19 cellular contexts compared by ENCODE assay signal in genomic region chr11:8091671-8092070, GRCh38. TPM values are rescaled to one million over a fixed set of nuclear protein-coding genes. Genes with fewer than 3 reads are reported as not detected.
A peak's percentile ranks its signal among the peaks of the same experiment; 100 is the strongest.
DNase-seq lines count a peak whose midpoint lies in the region; ATAC-seq and TF ChIP-seq lines count a peak whose summit lies in the region.
"Had no signal": no experiment of that assay in that cellular context is flagged by ENCODE, and none has a peak within 500 bp of the region (broad histone marks: within the 10 kb centered on the region; RNA-seq: fewer than 3 reads in every experiment).

No MANE protein-coding gene starts in this region.

- H4K20me1 ChIP-seq in BLaER1 = peaks cover 19% of the 10 kb centered on the region

- H3K4me3 ChIP-seq in BLaER1 (no peak overlapping the region), colonic mucosa (no peak overlapping the region)

- H3K4me1 ChIP-seq in BLaER1 (peaks cover 75% of the 10 kb centered on the region), colonic mucosa (no peaks in the 10 kb centered on the region)

- intact Hi-C loops in sciatic nerve (cut with DNase I) = loop anchor here (5.0 kb wide), 1 partner anchor 59 kb away; no protein-coding TSS in a partner anchor
- intact Hi-C loops in colonic mucosa (cut with DNase I) = loop anchor here (2.0 to 10.0 kb wide), 3 partner anchors 85 to 987 kb away; no protein-coding TSS in a partner anchor

- H3K4me1 Mint-ChIP-seq in glutamatergic neuron (ENCODE audit: low read depth, unreplicated experiment) = peaks cover 4% of the 10 kb centered on the region

- peak; percentile 17 for DNase-seq in activated CD4-positive, CD25-positive, alpha-beta regulatory T cell treated with anti-CD3 and anti-CD28 coated beads, Interleukin-2, amount 50 U/mL, for 72 hours
- DNase-seq in activated CD4-positive, CD25-positive, alpha-beta regulatory T cell (lab: John Stamatoyannopoulos, UW) = no peak
- no peak for DNase-seq in glutamatergic neuron
- peak; percentile 44 for DNase-seq in sciatic nerve (ENCODE audit: low spot score)
- no peak for DNase-seq in left lobe of liver (ENCODE audit: low spot score)
- no peak for DNase-seq in colonic mucosa
- DNase-seq in AG08395 (ENCODE audit: low spot score) = no peak
- DNase-seq: 8988T; CD4-positive, CD25-positive, alpha-beta regulatory T cell; COR-L47; GDM1; H7; NCI-H1417; NCI-H2227 treated with DMSO at 0.1 percent for 48 hours; NCI-H510A treated with DMSO at 0.1 percent for 48 hours; NCI-H82 had no signal

- peaks cover 9% of the 10 kb centered on the region for H3K9me3 Mint-ChIP-seq in glutamatergic neuron (ENCODE audit: unreplicated experiment)
- H3K9me3 Mint-ChIP-seq: CD4-positive, CD25-positive, alpha-beta regulatory T cell had no signal

- TF ChIP-seq CTCF in glutamatergic neuron (IDR thresholded peaks at IDR 0.05; ENCODE audit: partially characterized antibody, unreplicated experiment) (no peak), colonic mucosa (IDR thresholded peaks at IDR 0.05) (no peak)

- H3K4me2 ChIP-seq in BLaER1 = peak overlapping the region; percentile 24
- H3K4me2 ChIP-seq: KMS-11 had no signal

- peaks cover 21% of the 10 kb centered on the region for H3K27me3 Mint-ChIP-seq in glutamatergic neuron (ENCODE audit: unreplicated experiment)
- H3K27me3 Mint-ChIP-seq: CD4-positive, CD25-positive, alpha-beta regulatory T cell had no signal

- H3K9ac ChIP-seq in BLaER1 (no peak overlapping the region), colonic mucosa (ENCODE audit: low read depth in 2 of 2, low read length in 2 of 2) (no peak overlapping the region)
- H3K9ac ChIP-seq: KMS-11 had no signal

- H3K4me3 Mint-ChIP-seq in glutamatergic neuron (ENCODE audit: unreplicated experiment) = no peak overlapping the region
- H3K4me3 Mint-ChIP-seq: B cell; CD4-positive, CD25-positive, alpha-beta regulatory T cell had no signal

- H3K36me3 Mint-ChIP-seq in glutamatergic neuron (ENCODE audit: unreplicated experiment) = peaks cover 5% of the 10 kb centered on the region
- H3K36me3 Mint-ChIP-seq: CD4-positive, CD25-positive, alpha-beta regulatory T cell had no signal

- peak overlapping the region; percentile 62 for H3K27ac Mint-ChIP-seq in glutamatergic neuron (ENCODE audit: unreplicated experiment)
- H3K27ac Mint-ChIP-seq: B cell; CD4-positive, CD25-positive, alpha-beta regulatory T cell had no signal

- no peaks in the 10 kb centered on the region for H3K9me3 ChIP-seq in BLaER1
- H3K9me3 ChIP-seq in colonic mucosa = no peaks in the 10 kb centered on the region

- H3K27me3 ChIP-seq in BLaER1 (no peaks in the 10 kb centered on the region), colonic mucosa (no peaks in the 10 kb centered on the region)

- no peak for ATAC-seq in sciatic nerve
- no peak for ATAC-seq in left lobe of liver

- H3K27ac ChIP-seq in BLaER1 (no peak overlapping the region), colonic mucosa (no peak overlapping the region)
- H3K27ac ChIP-seq: KMS-11 had no signal

- peaks cover 17% of the 10 kb centered on the region for H3K36me3 ChIP-seq in BLaER1
- no peaks in the 10 kb centered on the region for H3K36me3 ChIP-seq in colonic mucosa

RNA-seq across cellular contexts. Expression of gene TUB, which starts 10.7 kb away (rescaled TPM):
- 2.8 TPM for total RNA-seq in glutamatergic neuron (ENCODE audit: unreplicated experiment)
- 12.9 TPM for total RNA-seq in sciatic nerve
- total RNA-seq in left lobe of liver = 1.2 TPM
- 1 to 10 TPM; 1.2 to 1.4 TPM for total RNA-seq in colonic mucosa

Comparison
In these comparisons a context has a peak if more than half of its experiments do, and no peak if none do; other contexts are left out.
1. DNase-seq: peak in activated CD4-positive, CD25-positive, alpha-beta regulatory T cell treated with anti-CD3 and anti-CD28 coated beads, Interleukin-2, amount 50 U/mL, for 72 hours (single experiment) and sciatic nerve (single experiment); none in activated CD4-positive, CD25-positive, alpha-beta regulatory T cell (0 of 4), glutamatergic neuron (single experiment), left lobe of liver (single experiment), colonic mucosa (single experiment) and AG08395 (single experiment).